Comparison of ENCODE assay signal across 11 cellular contexts in the genomic region with DNA sequence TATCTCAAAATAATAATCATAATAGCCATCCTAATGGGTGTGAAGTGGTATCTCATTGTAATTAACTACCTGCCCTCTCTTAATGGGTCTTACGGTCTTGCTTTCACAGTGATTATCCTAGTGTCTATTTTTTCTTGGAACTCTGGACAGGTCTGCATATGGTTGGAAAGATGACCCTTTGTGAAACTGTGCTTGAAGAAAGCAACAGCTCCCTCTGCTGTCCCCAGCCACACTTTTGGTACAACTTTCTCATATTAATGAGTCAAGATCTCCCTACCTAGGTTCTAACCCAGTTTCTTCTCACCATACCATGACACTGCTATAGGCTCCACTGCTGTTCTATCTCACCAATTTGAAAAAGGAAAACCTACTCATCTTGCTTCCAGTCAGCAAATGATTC. TPM values are rescaled to one million over a fixed set of nuclear protein-coding genes. Genes with fewer than 3 reads are reported as not detected.
DNase-seq lines count a peak whose midpoint lies in the region; ATAC-seq and TF ChIP-seq lines count a peak whose summit lies in the region.
"Had no signal": no experiment of that assay in that cellular context is flagged by ENCODE, and none has a peak within 500 bp of the region (broad histone marks: within the 10 kb centered on the region; RNA-seq: fewer than 3 reads in every experiment).

No MANE protein-coding gene starts in this region.

- intact Hi-C loops in colonic mucosa (cut with DNase I) = no loop called here
- intact Hi-C loops in spleen (cut with DNase I; ENCODE audit: low total_unique reads) = no loop called here

- H3K4me1 ChIP-seq in colonic mucosa = no peaks in the 10 kb centered on the region
- no peaks in the 10 kb centered on the region for H3K4me1 ChIP-seq in spleen

- H3K9me3 ChIP-seq in colonic mucosa (no peaks in the 10 kb centered on the region), spleen (no peaks in the 10 kb centered on the region)

- H3K36me3 ChIP-seq in colonic mucosa (no peaks in the 10 kb centered on the region), spleen (no peaks in the 10 kb centered on the region)

- no peak overlapping the region for H3K9ac ChIP-seq in colonic mucosa (ENCODE audit: low read depth in 2 of 2, low read length in 2 of 2)

- DNase-seq in NCI-H82 (lab: John Stamatoyannopoulos, UW) (peak; percentile 1), NCI-H82 treated with DMSO at 0.1 percent for 48 hours (lab: John Stamatoyannopoulos, UW; ENCODE audit: unreplicated experiment) (no peak), NB4 (ENCODE audit: low read depth) (peak; percentile 11), colonic mucosa (peak; percentile 27), renal cortical epithelial cell (ENCODE audit: low read depth) (peak; percentile 30), spleen (no peak), SW 1271 (lab: John Stamatoyannopoulos, UW) (no peak)
- DNase-seq: DMS79 treated with DMSO at 0.1 percent for 48 hours, Right ventricle myocardium superior had no signal

- H3K27me3 ChIP-seq in colonic mucosa (no peaks in the 10 kb centered on the region), spleen (replicated peaks in 1 of 7) (peaks cover 0 to 9% (median 0%) of the 10 kb centered on the region in 7 donors)

- no peak for ATAC-seq in GM21528 (IDR thresholded peaks at IDR 0.05; ENCODE audit: low FRiP score, unreplicated experiment)

- H3K4me3 ChIP-seq in NB4 (ENCODE audit: low read depth, low read length) (no peak overlapping the region), colonic mucosa (no peak overlapping the region), spleen (no peak overlapping the region)

- 78 to 94% (median 90%) methylated on average over 1 of the region's 1 CpG for WGBS in spleen, 5 donors

- TF ChIP-seq CTCF in NB4 (IDR thresholded peaks at IDR 0.05; ENCODE audit: low read depth, low read length) = peak; percentile 14
- peak; percentile 22 for TF ChIP-seq CTCF in colonic mucosa (IDR thresholded peaks at IDR 0.05)
- no peak for TF ChIP-seq CTCF in spleen (IDR thresholded peaks at IDR 0.05 in 8 of 11, conservative IDR thresholded peaks at IDR 0.05 in 3 of 11)

- TF ChIP-seq POLR2A in NB4 (IDR thresholded peaks at IDR 0.05; ENCODE audit: extremely low read depth, insufficient read length) = no peak
- TF ChIP-seq POLR2A in spleen (IDR thresholded peaks at IDR 0.05) = no peak

- no peak overlapping the region for H3K27ac ChIP-seq in colonic mucosa
- no peak overlapping the region for H3K27ac ChIP-seq in spleen

RNA-seq across cellular contexts. Expression of a gene that starts 2.4 kb away (rescaled TPM):
- total RNA-seq in colonic mucosa = not detected
- total RNA-seq in renal cortical epithelial cell = not detected in 2 replicates
- total RNA-seq in spleen = not detected
- not detected for polyA plus RNA-seq in spleen
- total RNA-seq: mononuclear cell, Right ventricle myocardium superior had no signal

Comparison
In these comparisons a context has a peak if more than half of its experiments do, and no peak if none do; other contexts are left out.
1. DNase-seq: peak in NCI-H82 (single experiment), NB4 (single experiment), colonic mucosa (single experiment) and renal cortical epithelial cell (single experiment); none in NCI-H82 treated with DMSO at 0.1 percent for 48 hours (single experiment), spleen (single experiment) and SW 1271 (0 of 2).
2. CTCF ChIP-seq: peak in NB4 (single experiment) and colonic mucosa (single experiment); none in spleen (0 of 11).